In genomic region chr6:100612101-100612500, GRCh38 we compare ENCODE assay signal across 26 cellular contexts.
DNase-seq lines count a peak whose midpoint lies in the region; ATAC-seq and TF ChIP-seq lines count a peak whose summit lies in the region.
"Had no signal": no experiment of that assay in that cellular context is flagged by ENCODE, and none has a peak within 500 bp of the region (broad histone marks: within the 10 kb centered on the region; RNA-seq: fewer than 3 reads in every experiment).

No MANE protein-coding gene starts in this region.

- H3K36me3 ChIP-seq in upper lobe of right lung, result no peaks in the 10 kb centered on the region
- H3K36me3 ChIP-seq: HAP-1 had no signal

- ATAC-seq in upper lobe of right lung, result no peak
- ATAC-seq in GM18520 (IDR thresholded peaks at IDR 0.05; ENCODE audit: unreplicated experiment), result no peak
- ATAC-seq: CD8-positive, alpha-beta T cell; GM12878; PC-3 had no signal

- DNase-seq in NCI-H2171 treated with DMSO at 0.1 percent for 48 hours (lab: John Stamatoyannopoulos, UW), result peak; percentile 10
- no peak for DNase-seq in NCI-H2171 (lab: John Stamatoyannopoulos, UW)
- peak; percentile 10 for DNase-seq in NCI-H1694 (lab: John Stamatoyannopoulos, UW)
- DNase-seq in cerebellum (ENCODE audit: low spot score), result peak; percentile 31
- no peak for DNase-seq in CD1c-positive myeloid dendritic cell (ENCODE audit: extremely low spot score)
- DNase-seq in upper lobe of right lung, result no peak
- no peak for DNase-seq in HEK293T (ENCODE audit: extremely low spot score)
- DNase-seq: 8988T; ACHN; Caco-2; CD8-positive, alpha-beta T cell; DMS79 treated with DMSO at 0.1 percent for 48 hours; GOT3; KBM-7; MV-4-11; NCI-H1105; NCI-H1436 treated with DMSO at 0.1 percent for 48 hours; NCI-H2029; NCI-H2227 treated with DMSO at 0.1 percent for 48 hours; NCI-H510A treated with DMSO at 0.1 percent for 48 hours; NCI-H774; PC-3; SK-N-SH had no signal

- H3K27ac ChIP-seq in upper lobe of right lung, result no peak overlapping the region

- POLR2A ChIA-PET in HEK293T (lab: Yijun Ruan, JAX), result no interaction called here

- no peaks in the 10 kb centered on the region for H3K4me1 ChIP-seq in upper lobe of right lung
- H3K4me1 ChIP-seq: Caco-2, HAP-1 had no signal

- no peak for TF ChIP-seq CTCF in upper lobe of right lung (IDR thresholded peaks at IDR 0.05)

- no peaks in the 10 kb centered on the region for H3K9me3 ChIP-seq in upper lobe of right lung
- H3K9me3 ChIP-seq: Caco-2, HAP-1, SK-N-SH had no signal

- H3K27me3 ChIP-seq in upper lobe of right lung, result no peaks in the 10 kb centered on the region

- CTCF ChIA-PET in HEK293T (lab: Yijun Ruan, JAX), result no interaction called here

- no peak overlapping the region for H3K4me3 ChIP-seq in upper lobe of right lung
- H3K4me3 ChIP-seq: GM12878, HAP-1 had no signal

- intact Hi-C loops in upper lobe of right lung (cut with DNase I), result no loop called here

TF ChIP-seq in HEK293T, 16 proteins besides CTCF, POLR2A, EP300 and RAD21:
- TF ChIP-seq ZNF384 (IDR thresholded peaks at IDR 0.05) (no peak), BHLHE40 (IDR thresholded peaks at IDR 0.05; ENCODE audit: borderline replicate concordance) (no peak), ELF4 (IDR thresholded peaks at IDR 0.05) (no peak), NFRKB (IDR thresholded peaks at IDR 0.05) (no peak), PKNOX1 (IDR thresholded peaks at IDR 0.05) (no peak), FOXK2 (IDR thresholded peaks at IDR 0.05) (no peak), HDGF (IDR thresholded peaks at IDR 0.05; ENCODE audit: borderline replicate concordance) (no peak), CTBP1 (IDR thresholded peaks at IDR 0.05; ENCODE audit: borderline replicate concordance) (no peak), TARDBP (IDR thresholded peaks at IDR 0.05) (no peak), ARNT (IDR thresholded peaks at IDR 0.05) (no peak), FOXA1 (IDR thresholded peaks at IDR 0.05) (no peak), L3MBTL2 (conservative IDR thresholded peaks at IDR 0.05) (no peak), SUZ12 (IDR thresholded peaks at IDR 0.05) (no peak), SP1 (IDR thresholded peaks at IDR 0.05) (no peak), LEF1 (IDR thresholded peaks at IDR 0.05; ENCODE audit: borderline replicate concordance) (no peak), FOXM1 (IDR thresholded peaks at IDR 0.05; ENCODE audit: borderline replicate concordance) (no peak)

Comparison
In these comparisons a context has a peak if more than half of its experiments do, and no peak if none do; other contexts are left out.
1. DNase-seq: peak in NCI-H2171 treated with DMSO at 0.1 percent for 48 hours (single experiment), NCI-H1694 (single experiment) and cerebellum (single experiment); none in NCI-H2171 (single experiment), CD1c-positive myeloid dendritic cell (single experiment), upper lobe of right lung (single experiment) and HEK293T (single experiment).